Comparison of ENCODE assay signal across 21 cellular contexts in the genomic region with DNA sequence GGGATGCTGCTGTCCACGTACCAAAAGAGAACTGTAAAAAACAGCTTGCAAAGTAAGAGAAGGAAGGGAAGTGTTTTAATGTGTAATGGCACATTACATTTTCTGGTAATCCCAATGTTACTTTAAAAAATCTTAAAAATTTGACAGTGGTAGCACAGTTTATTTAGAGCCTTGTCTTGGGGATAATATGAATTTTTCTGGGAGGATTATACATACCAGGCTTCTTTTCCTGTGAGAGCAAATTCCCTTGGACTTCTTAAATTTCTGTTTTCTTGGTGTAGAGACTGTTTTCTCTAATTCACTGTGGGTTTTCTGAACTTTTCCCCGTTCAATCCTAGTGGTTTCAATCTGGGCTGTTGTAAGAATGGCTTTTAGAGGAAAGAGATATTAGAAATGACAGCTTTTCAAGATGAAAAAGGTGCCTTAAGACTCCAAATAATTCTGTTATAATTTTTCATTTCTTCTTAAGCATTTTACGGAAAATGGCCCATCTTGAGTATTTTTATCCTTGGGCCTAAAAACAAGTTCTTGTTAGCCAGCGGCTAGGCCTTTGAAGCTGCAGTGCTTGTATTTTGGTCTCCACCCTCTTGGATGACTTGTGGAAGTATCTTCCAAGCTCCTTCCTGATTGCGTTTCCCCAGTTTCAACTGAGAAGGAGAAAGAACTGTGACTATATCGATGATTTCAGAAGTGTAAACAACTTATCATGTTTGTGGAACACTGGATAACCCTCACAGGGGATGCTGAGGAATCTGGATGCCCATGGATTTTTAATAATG.
"Had no signal": no experiment of that assay in that cellular context is flagged by ENCODE, and none has a peak within 500 bp of the region (broad histone marks: within the 10 kb centered on the region; RNA-seq: fewer than 3 reads in every experiment).

No MANE protein-coding gene starts in this region.

- H3K4me3 Mint-ChIP-seq: activated B cell treated with CpG ODN at 0.5 μM for 24 hours; activated CD4-positive, alpha-beta T cell treated with anti-CD3 and anti-CD28 coated beads for 36 hours; activated naive CD4-positive, alpha-beta T cell treated with anti-CD3 and anti-CD28 coated beads for 36 hours; activated naive CD8-positive, alpha-beta T cell treated with anti-CD3 and anti-CD28 coated beads, Interleukin-2, amount 10 ng/mL, durations not matched to agents 7 days and 5 days; dendritic cell treated with granulocyte-macrophage colony-stimulating factor and Interleukin-4, amounts not matched to agents 40 ng/mL and 50 ng/mL, for 4 days; naive B cell; T-helper 1 cell treated with Interleukin-12 subunit alpha and Interleukin-12 subunit beta and Interleukin-4 antibody, amounts not matched to agents 30 μg/mL and 1 μg/mL, for 36 hours had no signal

- H3K27me3 Mint-ChIP-seq: activated CD4-positive, alpha-beta T cell treated with anti-CD3 and anti-CD28 coated beads for 36 hours; activated naive CD8-positive, alpha-beta T cell treated with anti-CD3 and anti-CD28 coated beads, Interleukin-2, amount 10 ng/mL, durations not matched to agents 7 days and 5 days; dendritic cell treated with granulocyte-macrophage colony-stimulating factor and Interleukin-4, amounts not matched to agents 40 ng/mL and 50 ng/mL, for 4 days had no signal

- H3K36me3 Mint-ChIP-seq: activated naive CD8-positive, alpha-beta T cell treated with anti-CD3 and anti-CD28 coated beads, Interleukin-2, amount 10 ng/mL, durations not matched to agents 7 days and 5 days had no signal

- DNase-seq: activated B cell treated with CpG ODN at 0.5 μM for 24 hours; activated CD4-positive, alpha-beta T cell treated with anti-CD3 and anti-CD28 coated beads for 36 hours; activated CD4-positive, alpha-beta T cell treated with anti-CD3 and anti-CD28 coated beads, Interleukin-2, amount 50 U/mL, for 4 hours; activated CD8-positive, alpha-beta memory T cell treated with anti-CD3 and anti-CD28 coated beads, Interleukin-2, amount 50 U/mL, for 48 hours; activated effector memory CD4-positive, alpha-beta T cell treated with Interleukin-2 at 50 U/mL for 16 hours; activated naive CD4-positive, alpha-beta T cell treated with anti-CD3 and anti-CD28 coated beads for 36 hours; activated naive CD8-positive, alpha-beta T cell treated with anti-CD3 and anti-CD28 coated beads, Interleukin-2, amount 10 ng/mL, durations not matched to agents 7 days and 5 days; activated T-cell treated with anti-CD3 and anti-CD28 coated beads, Interleukin-2, amount 50 U/mL, for 48 hours; amygdala; effector memory CD4-positive, alpha-beta T cell; heart left ventricle; left colon; mesendoderm; mucosa of descending colon; naive B cell; occipital lobe; stimulated activated CD4-positive, alpha-beta T cell treated with anti-CD3 and anti-CD28 coated beads, Interleukin-4, amount 100 ng/mL, for 24 hours; stimulated activated naive CD4-positive, alpha-beta T cell treated with Interleukin-2 at 50 U/mL for 16 hours; thyroid gland had no signal

- H3K27ac Mint-ChIP-seq: activated B cell treated with CpG ODN at 0.5 μM for 24 hours; activated CD4-positive, alpha-beta T cell treated with anti-CD3 and anti-CD28 coated beads for 36 hours; activated naive CD4-positive, alpha-beta T cell treated with anti-CD3 and anti-CD28 coated beads for 36 hours; activated naive CD8-positive, alpha-beta T cell treated with anti-CD3 and anti-CD28 coated beads, Interleukin-2, amount 10 ng/mL, durations not matched to agents 7 days and 5 days; dendritic cell treated with granulocyte-macrophage colony-stimulating factor and Interleukin-4, amounts not matched to agents 40 ng/mL and 50 ng/mL, for 4 days; naive B cell; T-helper 1 cell treated with Interleukin-12 subunit alpha and Interleukin-12 subunit beta and Interleukin-4 antibody, amounts not matched to agents 30 μg/mL and 1 μg/mL, for 36 hours had no signal

- ATAC-seq: activated CD4-positive, alpha-beta T cell treated with anti-CD3 and anti-CD28 coated beads for 36 hours; heart left ventricle; left colon; mucosa of descending colon had no signal

- H3K9me3 Mint-ChIP-seq: activated B cell treated with CpG ODN at 0.5 μM for 24 hours; activated naive CD4-positive, alpha-beta T cell treated with anti-CD3 and anti-CD28 coated beads for 36 hours; activated naive CD8-positive, alpha-beta T cell treated with anti-CD3 and anti-CD28 coated beads, Interleukin-2, amount 10 ng/mL, durations not matched to agents 7 days and 5 days; dendritic cell treated with granulocyte-macrophage colony-stimulating factor and Interleukin-4, amounts not matched to agents 40 ng/mL and 50 ng/mL, for 4 days; T-helper 1 cell treated with Interleukin-12 subunit alpha and Interleukin-12 subunit beta and Interleukin-4 antibody, amounts not matched to agents 30 μg/mL and 1 μg/mL, for 36 hours had no signal

- H3K4me1 Mint-ChIP-seq: activated B cell treated with CpG ODN at 0.5 μM for 24 hours; activated CD4-positive, alpha-beta T cell treated with anti-CD3 and anti-CD28 coated beads for 36 hours; activated naive CD8-positive, alpha-beta T cell treated with anti-CD3 and anti-CD28 coated beads, Interleukin-2, amount 10 ng/mL, durations not matched to agents 7 days and 5 days had no signal
